Comparison of ENCODE assay signal across 1 cellular context in genomic region chr2:70978388-70979357, GRCh38.
TF ChIP-seq lines count a peak whose summit lies in the region.

Gene ANKRD53 (plus strand): TSS chr2:70978630. CDS start chr2:70978646, 16 bp downstream.

TF ChIP-seq in HepG2, 621 proteins besides CTCF, POLR2A, EP300 and RAD21 (continued from another document):
- TF ChIP-seq THRA (CRISPR knock-in tag; IDR thresholded peaks at IDR 0.05; ENCODE audit: borderline replicate concordance): no peak
- TF ChIP-seq HNRNPK (IDR thresholded peaks at IDR 0.05; ENCODE audit: low read depth, low read length, poor library complexity, severe bottlenecking): peak; percentile 23
- peak; percentile 20; the same call in 1 of the 2 replicates for TF ChIP-seq UBTF (CRISPR knock-in tag; IDR thresholded peaks at IDR 0.05)
- TF ChIP-seq ZNF7 (CRISPR knock-in tag; IDR thresholded peaks at IDR 0.05): peak; percentile 63; the same call in 1 of the 2 replicates
- TF ChIP-seq RBFOX2 (IDR thresholded peaks at IDR 0.05; ENCODE audit: low read depth, low read length): 0 out of 2 replicates have a peak, but pooled peaks have one; percentile 28
- TF ChIP-seq GABPA (IDR thresholded peaks at IDR 0.05; ENCODE audit: low read depth, low read length): 0 out of 2 replicates have a peak, but pooled peaks have one; percentile 13
- TF ChIP-seq GABPA (CRISPR knock-in tag; IDR thresholded peaks at IDR 0.05; ENCODE audit: low read depth): no peak
- TF ChIP-seq ZNF142 (CRISPR knock-in tag; IDR thresholded peaks at IDR 0.05): no peak
